Comparison of ENCODE assay signal across 14 cellular contexts in the genomic region with DNA sequence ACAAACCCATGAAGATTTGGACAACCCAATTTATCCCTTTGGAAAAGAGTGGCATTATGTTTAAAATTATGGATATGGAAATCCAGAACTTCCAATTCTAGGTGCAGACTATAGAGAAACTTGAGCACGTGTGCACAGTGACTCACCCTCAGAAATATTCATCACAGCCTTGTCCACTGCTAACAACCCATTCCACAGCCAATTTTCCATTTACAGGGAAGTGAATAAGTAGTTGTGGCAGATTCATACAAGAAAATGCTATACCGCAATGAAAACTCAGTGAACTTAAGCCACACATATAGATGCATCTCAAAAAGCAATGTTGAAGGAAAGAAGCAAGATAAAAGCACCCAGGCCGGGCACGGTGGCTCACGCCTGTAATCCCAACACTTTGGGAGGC.
A peak's percentile ranks its signal among the peaks of the same experiment; 100 is the strongest.
DNase-seq lines count a peak whose midpoint lies in the region; ATAC-seq and TF ChIP-seq lines count a peak whose summit lies in the region.
"Had no signal": no experiment of that assay in that cellular context is flagged by ENCODE, and none has a peak within 500 bp of the region (broad histone marks: within the 10 kb centered on the region; RNA-seq: fewer than 3 reads in every experiment).

No MANE protein-coding gene starts in this region.

- H3K4me3 Mint-ChIP-seq in chondrocyte (ENCODE audit: unreplicated experiment): no peak overlapping the region
- H3K4me3 Mint-ChIP-seq: IgD-negative memory B cell had no signal

- H3K27ac ChIP-seq in left lung (no peak overlapping the region), substantia nigra (ENCODE audit: low read depth, low read length, poor library complexity, severe bottlenecking) (no peak overlapping the region)
- H3K27ac ChIP-seq: ascending aorta, suprapubic skin had no signal

- peaks cover 74% of the 10 kb centered on the region for H3K4me1 Mint-ChIP-seq in chondrocyte (ENCODE audit: low read depth)

- H3K27me3 ChIP-seq in left lung: peaks cover 0 to 12% of the 10 kb centered on the region in 2 donors
- H3K27me3 ChIP-seq: ascending aorta, Peyer's patch, suprapubic skin had no signal

- H3K4me3 ChIP-seq in left lung: no peak overlapping the region
- H3K4me3 ChIP-seq: ascending aorta, Peyer's patch, suprapubic skin had no signal

- no peaks in the 10 kb centered on the region for H3K4me1 ChIP-seq in left lung
- H3K4me1 ChIP-seq: ascending aorta had no signal

- H3K27me3 Mint-ChIP-seq in chondrocyte (ENCODE audit: low read depth): no peaks in the 10 kb centered on the region
- H3K27me3 Mint-ChIP-seq: IgD-negative memory B cell had no signal

- H3K9me3 Mint-ChIP-seq in chondrocyte (ENCODE audit: low read depth): peaks cover 2% of the 10 kb centered on the region

- TF ChIP-seq CTCF in chondrocyte (IDR thresholded peaks at IDR 0.05): no peak
- no peak for TF ChIP-seq CTCF in left lung (IDR thresholded peaks at IDR 0.05)

- H3K36me3 Mint-ChIP-seq in chondrocyte (ENCODE audit: low read depth): no peaks in the 10 kb centered on the region

- DNase-seq in AG08396 (ENCODE audit: low spot score) (peak; percentile 64), LHCN-M2 (ENCODE audit: low read depth) (peak; percentile 74), chondrocyte (ENCODE audit: low spot score) (no peak), left lung (no peak), HPDE6-E6E7 (ENCODE audit: extremely low spot score) (no peak), cerebellum (ENCODE audit: low spot score) (no peak), substantia nigra (lab: John Stamatoyannopoulos, UW) (no peak)
- no peak for DNase-seq in stimulated activated CD4-positive, alpha-beta T cell treated with anti-CD3 and anti-CD28 coated beads, Interleukin-4, amount 100 ng/mL, for 1 hour
- DNase-seq: foreskin melanocyte, GF-D8, Peyer's patch had no signal

- no peaks in the 10 kb centered on the region for H3K9me3 ChIP-seq in left lung
- H3K9me3 ChIP-seq: ascending aorta, Peyer's patch, suprapubic skin had no signal

- intact Hi-C loops in left lung (cut with DNase I): no loop called here

- H3K27ac Mint-ChIP-seq in chondrocyte (ENCODE audit: unreplicated experiment): peak overlapping the region; percentile 77
- H3K27ac Mint-ChIP-seq: IgD-negative memory B cell had no signal

- peak; percentile 72 for ATAC-seq in left lung

- no peaks in the 10 kb centered on the region for H3K36me3 ChIP-seq in left lung
- H3K36me3 ChIP-seq: ascending aorta, Peyer's patch, suprapubic skin had no signal

Comparison
In these comparisons a context has a peak if more than half of its experiments do, and no peak if none do; other contexts are left out.
1. DNase-seq: peak in AG08396 (single experiment) and LHCN-M2 (single experiment); none in chondrocyte (single experiment), left lung (0 of 2), stimulated activated CD4-positive, alpha-beta T cell treated with anti-CD3 and anti-CD28 coated beads, Interleukin-4, amount 100 ng/mL, for 1 hour (single experiment), HPDE6-E6E7 (single experiment), cerebellum (single experiment) and substantia nigra (0 of 49).